In genomic region chr5:151772868-151773561, GRCh38 we compare ENCODE assay signal across 8 cellular contexts. TPM values are rescaled to one million over a fixed set of nuclear protein-coding genes. Genes with fewer than 3 reads are reported as not detected.
DNase-seq lines count a peak whose midpoint lies in the region; TF ChIP-seq lines count a peak whose summit lies in the region.

No MANE protein-coding gene starts in this region.

- no CpG with 5 or more reads among the region's 18 CpGs for WGBS in trophoblast cell (ENCODE audit: extremely low coverage, insufficient coverage, insufficient read length)

- H4K91ac ChIP-seq in trophoblast cell (ENCODE audit: low read depth, low read length), result no peak overlapping the region

- peak overlapping the region; percentile 76 for H3K9ac ChIP-seq in trophoblast cell (ENCODE audit: low read length)

- no peak overlapping the region for H3K23ac ChIP-seq in trophoblast cell (ENCODE audit: low read length)

- peak overlapping the region; percentile 20 for H2AFZ ChIP-seq in trophoblast cell (ENCODE audit: insufficient read depth, low read length, poor library complexity)

- H3K27me3 ChIP-seq in right atrium auricular region (no peaks in the 10 kb centered on the region), trophoblast cell (ENCODE audit: insufficient read depth, low read length) (no peaks in the 10 kb centered on the region)

- no peak overlapping the region for H2BK5ac ChIP-seq in trophoblast cell (ENCODE audit: low read depth, low read length, poor library complexity)

- no peak for TF ChIP-seq CTCF in right atrium auricular region (IDR thresholded peaks at IDR 0.05)

- peak overlapping the region; percentile 83 for H3K14ac ChIP-seq in trophoblast cell (ENCODE audit: low read length)

- DNase-seq in right atrium auricular region (ENCODE audit: low spot score), result no peak
- no peak for DNase-seq in cardiac septum (ENCODE audit: low spot score)
- peak; percentile 20 for DNase-seq in SK-N-DZ (ENCODE audit: low spot score)
- peak; percentile 40 for DNase-seq in fibroblast of peridontal ligament (ENCODE audit: extremely low read depth)
- peak; percentile 57 to 61 for DNase-seq in trophoblast cell
- DNase-seq in NCI-H2029 treated with DMSO at 0.1 percent for 48 hours (lab: John Stamatoyannopoulos, UW), result no peak
- DNase-seq in NOMO-1 treated with dmso at 0.1 percent for 144 hours (lab: John Stamatoyannopoulos, UW; ENCODE audit: unreplicated experiment), result no peak
- DNase-seq in iPS-NIHi11 (ENCODE audit: low spot score), result no peak

- intact Hi-C loops in cardiac septum (cut with DNase I), result no loop called here

- no peak overlapping the region for H4K12ac ChIP-seq in trophoblast cell (ENCODE audit: low read depth, low read length)

- peak overlapping the region; percentile 88 for H3K4me2 ChIP-seq in trophoblast cell (ENCODE audit: low read length)

- H3K9me3 ChIP-seq in right atrium auricular region, result no peaks in the 10 kb centered on the region
- no peaks in the 10 kb centered on the region for H3K9me3 ChIP-seq in trophoblast cell (ENCODE audit: insufficient read depth, low read depth, low read length)

- no peak overlapping the region for H3K18ac ChIP-seq in trophoblast cell (ENCODE audit: low read length)

- no peak overlapping the region for H4K8ac ChIP-seq in trophoblast cell (ENCODE audit: low read depth, low read length)

- H2BK120ac ChIP-seq in trophoblast cell (ENCODE audit: insufficient read depth, low read length, poor library complexity), result no peak overlapping the region

- no peak overlapping the region for H2BK12ac ChIP-seq in trophoblast cell (ENCODE audit: low read length)

- peaks cover 0 to 59% of the 10 kb centered on the region in 2 donors for H3K4me1 ChIP-seq in right atrium auricular region
- peaks cover 9% of the 10 kb centered on the region in 2 experiments for H3K4me1 ChIP-seq in trophoblast cell (ENCODE audit: control insufficient read depth in 1 of 2, insufficient read depth in 2 of 2, low read length in 2 of 2)

- H3K36me3 ChIP-seq in right atrium auricular region, result no peaks in the 10 kb centered on the region
- peaks cover 2% of the 10 kb centered on the region in 2 experiments for H3K36me3 ChIP-seq in trophoblast cell (ENCODE audit: control insufficient read depth in 1 of 2, insufficient read depth in 2 of 2, low read length in 2 of 2)

- H3K79me1 ChIP-seq in trophoblast cell (ENCODE audit: low read length), result peaks cover 17% of the 10 kb centered on the region

- H2AK5ac ChIP-seq in trophoblast cell (ENCODE audit: low read length), result no peak overlapping the region

- H3K4ac ChIP-seq in trophoblast cell (ENCODE audit: low read depth, low read length), result peak overlapping the region; percentile 96

- peaks cover 26% of the 10 kb centered on the region for H3K79me2 ChIP-seq in trophoblast cell (ENCODE audit: control insufficient read depth, insufficient read depth, low read length, poor library complexity)

- peak overlapping the region; percentile 87 to 93 for H3K27ac ChIP-seq in right atrium auricular region
- H3K27ac ChIP-seq in trophoblast cell (ENCODE audit: low read depth, low read length), result no peak overlapping the region

- H3K4me3 ChIP-seq in right atrium auricular region (peak overlapping the region; percentile 70 to 75), trophoblast cell (ENCODE audit: low read depth, low read length) (peak overlapping the region; percentile 99)

RNA-seq across cellular contexts. Expression of gene G3BP1, which starts 1.3 kb away (rescaled TPM):
- total RNA-seq in right atrium auricular region, result 10 to 100 TPM; 57.1 to 60.9 TPM
- total RNA-seq in cardiac septum, result 99.4 TPM
- polyA plus RNA-seq in SK-N-DZ (2014; cell fraction: cytosol; rRNA removed), result 142 and 171 TPM in 2 replicates
- 75.6 and 89.6 TPM in 2 replicates for polyA plus RNA-seq in SK-N-DZ (2014; cell fraction: nucleus; rRNA removed)
- polyA plus RNA-seq in trophoblast cell (2013), result 86.3 and 87.7 TPM in 2 replicates

RNA-seq across cellular contexts. Expression of gene ATOX1, which starts 14.6 kb away (rescaled TPM):
- total RNA-seq in right atrium auricular region (10 to 100 TPM; 64.6 to 84.5 TPM), cardiac septum (61.4 TPM)
- 85.3 and 102 TPM in 2 replicates for polyA plus RNA-seq in SK-N-DZ (2014; cell fraction: cytosol; rRNA removed)
- 33.7 and 41.0 TPM in 2 replicates for polyA plus RNA-seq in SK-N-DZ (2014; cell fraction: nucleus; rRNA removed)
- 225 and 237 TPM in 2 replicates for polyA plus RNA-seq in trophoblast cell (2013)

Comparison
In these comparisons a context has a peak if more than half of its experiments do, and no peak if none do; other contexts are left out.
1. DNase-seq: peak in SK-N-DZ (single experiment), fibroblast of peridontal ligament (single experiment) and trophoblast cell (2 of 2); none in right atrium auricular region (single experiment), cardiac septum (single experiment), NCI-H2029 treated with DMSO at 0.1 percent for 48 hours (single experiment), NOMO-1 treated with dmso at 0.1 percent for 144 hours (single experiment) and iPS-NIHi11 (single experiment).